In the genomic region with DNA sequence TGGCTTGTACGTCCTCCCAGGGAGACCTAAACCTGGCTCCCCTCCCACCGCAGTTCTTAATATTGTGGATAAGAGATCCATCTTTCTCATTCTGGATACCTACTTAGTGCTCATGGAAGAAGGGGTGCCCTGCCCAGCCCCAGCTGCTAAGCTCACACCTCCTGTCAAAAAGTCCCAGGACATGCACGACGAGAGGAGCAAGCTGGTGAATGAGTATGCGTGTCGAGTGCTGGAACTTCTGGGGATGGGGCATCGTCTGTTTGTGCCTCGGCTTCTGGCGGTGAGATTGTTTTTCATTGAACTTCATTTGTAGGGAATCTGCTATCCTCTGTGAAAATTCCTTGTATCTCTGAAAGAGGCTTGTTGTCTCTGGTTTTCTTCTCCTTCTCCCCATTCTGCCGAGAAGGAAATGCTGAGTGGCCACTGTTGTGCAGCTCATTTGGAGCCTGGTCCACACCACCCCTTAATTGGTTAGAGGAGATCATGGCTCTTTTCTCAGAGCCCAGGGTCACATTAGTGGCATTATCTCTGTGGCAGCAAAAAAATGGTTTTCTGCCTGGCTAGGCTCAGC, we compare ENCODE assay signal across 9 cellular contexts.
A peak's percentile ranks its signal among the peaks of the same experiment; 100 is the strongest.
DNase-seq lines count a peak whose midpoint lies in the region; FAIRE-seq and TF ChIP-seq lines count a peak whose summit lies in the region.
"Had no signal": no experiment of that assay in that cellular context is flagged by ENCODE, and none has a peak within 500 bp of the region (broad histone marks: within the 10 kb centered on the region; RNA-seq: fewer than 3 reads in every experiment).

No MANE protein-coding gene starts in this region.

- H3K27ac Mint-ChIP-seq in Caco-2 (ENCODE audit: unreplicated experiment): no peak overlapping the region

- no peak for FAIRE-seq in H1 (lab: Jason Lieb, UNC)
- FAIRE-seq: TTC549 had no signal

- H3K9me3 Mint-ChIP-seq in Caco-2 (ENCODE audit: unreplicated experiment): no peaks in the 10 kb centered on the region

- H3K4ac ChIP-seq in H1 (replicated peaks; ENCODE audit: insufficient read length, low read depth, low read length): no peak overlapping the region

- H3K4me2 ChIP-seq in H1 (ENCODE audit: insufficient read depth in 1 of 2, low read depth in 2 of 2, low read length in 2 of 2): peak overlapping the region; percentile 97 to 99

- H3K27me3 ChIP-seq in Peyer's patch (no peaks in the 10 kb centered on the region), H1 (replicated peaks in 1 of 4; ENCODE audit: control insufficient read depth in 3 of 4, extremely low read depth in 1 of 4, insufficient read depth in 3 of 4, low read length in 3 of 4) (no peaks in the 10 kb centered on the region), mucosa of rectum (ENCODE audit: control insufficient read depth in 2 of 2, insufficient read depth in 2 of 2, low read length in 2 of 2) (no peaks in the 10 kb centered on the region), Caco-2 (replicated peaks; ENCODE audit: control insufficient read depth, insufficient read depth, low read length) (no peaks in the 10 kb centered on the region)

- H3K4me3 ChIP-seq in Peyer's patch: peak overlapping the region; percentile 35 to 57 (median 51)
- H3K4me3 ChIP-seq in H1 (ENCODE audit: extremely low read depth in 1 of 4, insufficient read depth in 2 of 4, low read depth in 3 of 4, low read length in 4 of 4): peak overlapping the region; percentile 46 to 59 (median 50); a peak in 7 of 8 replicates
- peak overlapping the region; percentile 72 to 90 for H3K4me3 ChIP-seq in mucosa of rectum (ENCODE audit: low read length in 2 of 2)
- H3K4me3 ChIP-seq in Caco-2 (ENCODE audit: low read depth, low read length): no peak overlapping the region

- H3K4me1 Mint-ChIP-seq in Caco-2 (ENCODE audit: low read depth, unreplicated experiment): peaks cover 2% of the 10 kb centered on the region

- H3K23ac ChIP-seq in H1 (ENCODE audit: insufficient read length): no peak overlapping the region

- H3K4me1 ChIP-seq in Peyer's patch (peaks cover 0 to 10% (median 0%) of the 10 kb centered on the region in 4 donors), H1 (replicated peaks in 1 of 4; ENCODE audit: control insufficient read depth in 3 of 4, insufficient read depth in 4 of 4, low read length in 3 of 4) (peaks cover 4 to 11% (median 8%) of the 10 kb centered on the region in 4 experiments), mucosa of rectum (ENCODE audit: control insufficient read depth in 2 of 2, insufficient read depth in 2 of 2, low read length in 2 of 2) (peaks cover 7 to 9% of the 10 kb centered on the region in 2 donors), Caco-2 (0 out of 2 replicates have a peak, but pooled peaks cover 3% of the 10 kb centered on the region)

- no peaks in the 10 kb centered on the region for H3K79me1 ChIP-seq in H1 (ENCODE audit: low read depth, low read length)

- peaks cover 12% of the 10 kb centered on the region for H3K23me2 ChIP-seq in H1 (ENCODE audit: low read depth, low read length)

- H3K79me2 ChIP-seq in H1 (ENCODE audit: control insufficient read depth in 1 of 2, insufficient read depth in 2 of 2, low read length in 2 of 2): no peaks in the 10 kb centered on the region

- CTCF ChIA-PET in H1 (lab: Charles Lee; ENCODE audit: partially characterized antibody) (interaction anchor here (0.6 to 2.0 kb wide), 11 partner anchors 10 to 198 kb away, joined by 3 to 7 read pairs (median 4); no protein-coding TSS in a partner anchor), Caco-2 (lab: Charles Lee) (interaction anchor here (0.7 kb wide), 1 partner anchor 187 kb away, joined by 3 read pairs; no protein-coding TSS in a partner anchor)

- H4K91ac ChIP-seq in H1 (replicated peaks; ENCODE audit: insufficient read length, low read length): no peak overlapping the region

- H3K36me3 ChIP-seq in Peyer's patch: no peaks in the 10 kb centered on the region
- no peaks in the 10 kb centered on the region for H3K36me3 ChIP-seq in H1 (ENCODE audit: control insufficient read depth in 2 of 4, insufficient read depth in 4 of 4, low read length in 3 of 4)
- no peaks in the 10 kb centered on the region for H3K36me3 ChIP-seq in mucosa of rectum (ENCODE audit: control insufficient read depth in 2 of 2, insufficient read depth in 2 of 2, low read length in 2 of 2)
- no peaks in the 10 kb centered on the region for H3K36me3 ChIP-seq in Caco-2 (ENCODE audit: control insufficient read depth, insufficient read depth, low read length)

- no TSS peak for BruUV-seq in Caco-2 (replicated peaks; lab: Mats Ljungman, UMichigan)

- no peak for TF ChIP-seq RAD21 in H1 (IDR thresholded peaks at IDR 0.05 in 1 of 2, conservative IDR thresholded peaks at IDR 0.05 in 1 of 2; ENCODE audit: low read depth in 2 of 2, low read length in 2 of 2)

- no peak overlapping the region for H2BK20ac ChIP-seq in H1 (ENCODE audit: low read length)

- no peaks in the 10 kb centered on the region for H3K27me3 Mint-ChIP-seq in Caco-2 (ENCODE audit: insufficient read depth, unreplicated experiment)

- no peak overlapping the region for H2BK12ac ChIP-seq in H1 (ENCODE audit: low read depth, low read length)

- H3K9ac ChIP-seq in H1 (replicated peaks in 1 of 4; ENCODE audit: extremely low read depth in 1 of 4, low read depth in 3 of 4, low read length in 3 of 4) (peak overlapping the region in 3 of 4 experiments; percentile 56 to 70 (median 64); a peak in 5 of 7 replicates), mucosa of rectum (ENCODE audit: low read depth in 1 of 2, low read length in 2 of 2) (peak overlapping the region; percentile 74 to 78)

- H2BK15ac ChIP-seq in H1 (ENCODE audit: low read length): no peak overlapping the region

- TF ChIP-seq POLR2A in Peyer's patch (IDR thresholded peaks at IDR 0.05) (no peak), H1 (IDR thresholded peaks at IDR 0.05; ENCODE audit: control extremely low read depth in 1 of 2, low read depth in 2 of 2, low read length in 2 of 2) (no peak)

- WGBS in H1 (ENCODE audit: extremely low coverage in 1 of 2, insufficient coverage in 1 of 2, insufficient read length in 1 of 2, insufficient replicate concordance in 2 of 2, low coverage in 1 of 2, low lambda C conversion rate in 2 of 2, missing lambda C conversion rate in 1 of 2), 2 experiments: 20% methylated on average over 10 of the region's 10 CpGs; no CpG with 5 or more reads in 1 of the 2 experiments

- H3K27ac ChIP-seq in Peyer's patch: peak overlapping the region; percentile 59 to 71 (median 69)
- H3K27ac ChIP-seq in H1 (ENCODE audit: low read depth, low read length): no peak overlapping the region
- peak overlapping the region; percentile 60 to 65 for H3K27ac ChIP-seq in mucosa of rectum (ENCODE audit: low read depth in 2 of 2, low read length in 2 of 2)

- 0 out of 2 replicates have a peak overlapping the region, but pooled peaks have one; percentile 7 for H3K18ac ChIP-seq in H1 (ENCODE audit: extremely low read depth, low read length)

- H2BK120ac ChIP-seq in H1 (replicated peaks; ENCODE audit: low read depth, low read length): no peak overlapping the region

- TF ChIP-seq EP300 in H1 (IDR thresholded peaks at IDR 0.05; ENCODE audit: borderline replicate concordance in 1 of 2, low read depth in 2 of 2, low read length in 2 of 2): no peak

- peak; percentile 53 for DNase-seq in DMS53 (lab: John Stamatoyannopoulos, UW)
- no peak for DNase-seq in DMS53 treated with DMSO at 0.1 percent for 48 hours (lab: John Stamatoyannopoulos, UW; ENCODE audit: unreplicated experiment)
- DNase-seq in Peyer's patch: peak in 2 of 3 donors; percentile 48 to 56
- DNase-seq in H1 (ENCODE audit: low read depth in 1 of 2, low spot score in 2 of 2): no peak
- no peak for DNase-seq in activated CD4-positive, CD25-positive, alpha-beta regulatory T cell (lab: John Stamatoyannopoulos, UW)
- DNase-seq in Caco-2: no peak
- no peak for DNase-seq in effector CD4-positive, alpha-beta T cell

- POLR2A ChIA-PET in H1 (lab: Charles Lee; ENCODE audit: partially characterized antibody): interaction anchor here (1.0 to 2.1 kb wide), 8 partner anchors 9 to 199 kb away, joined by 3 to 13 read pairs (median 4); partner anchors contain the start of gene CACYBP
- POLR2A ChIA-PET in Caco-2 (lab: Charles Lee): interaction anchor here (1.9 kb wide), 1 partner anchor 199 kb away, joined by 8 read pairs; the partner anchor contains the start of gene CACYBP

- H4K5ac ChIP-seq in H1 (ENCODE audit: insufficient read length, low read depth, low read length): no peak overlapping the region

- TF ChIP-seq CTCF in Peyer's patch (IDR thresholded peaks at IDR 0.05): no peak
- TF ChIP-seq CTCF in H1 (IDR thresholded peaks at IDR 0.05; ENCODE audit: control extremely low read depth in 1 of 3, insufficient read depth in 1 of 3, low read depth in 1 of 3, low read length in 3 of 3): no peak
- TF ChIP-seq CTCF in Caco-2 (IDR thresholded peaks at IDR 0.05; ENCODE audit: insufficient read depth in 1 of 2, low read depth in 1 of 2, low read length in 1 of 2, severe bottlenecking in 1 of 2, unreplicated experiment in 1 of 2): no peak

- H4K8ac ChIP-seq in H1 (ENCODE audit: extremely low read depth, insufficient read depth, low read length): no peak overlapping the region

- no peak overlapping the region for H3K4me3 Mint-ChIP-seq in Caco-2 (ENCODE audit: unreplicated experiment)

- H3K56ac ChIP-seq in H1 (replicated peaks; ENCODE audit: insufficient read length, low read depth, low read length): no peak overlapping the region

- H2AFZ ChIP-seq in H1 (ENCODE audit: low read length): peak overlapping the region; percentile 75

- H2AK5ac ChIP-seq in H1 (ENCODE audit: low read depth, low read length): no peak overlapping the region; the same call in 1 of the 2 replicates

- H3K9me3 ChIP-seq in Peyer's patch: no peaks in the 10 kb centered on the region
- H3K9me3 ChIP-seq in H1 (ENCODE audit: insufficient read depth in 2 of 2, low read depth in 1 of 2, low read length in 1 of 2): no peaks in the 10 kb centered on the region
- no peaks in the 10 kb centered on the region for H3K9me3 ChIP-seq in mucosa of rectum (ENCODE audit: control insufficient read depth in 2 of 2, low read length in 2 of 2)
- no peaks in the 10 kb centered on the region for H3K9me3 ChIP-seq in Caco-2

- H3K14ac ChIP-seq in H1 (ENCODE audit: insufficient read length): no peak overlapping the region

- intact Hi-C loops in Caco-2 (cut with micrococcal nuclease; ENCODE audit: unreplicated experiment): no loop called here

- H4K20me1 ChIP-seq in H1 (replicated peaks in 1 of 2; ENCODE audit: control insufficient read depth in 1 of 2, insufficient read depth in 2 of 2, low read length in 2 of 2): no peaks in the 10 kb centered on the region

- H2BK5ac ChIP-seq in H1 (ENCODE audit: low read depth, low read length): no peak overlapping the region

- no peaks in the 10 kb centered on the region for H3K36me3 Mint-ChIP-seq in Caco-2 (ENCODE audit: insufficient read depth, unreplicated experiment)

TF ChIP-seq in H1, 55 proteins besides CTCF, POLR2A, EP300 and RAD21:
- TF ChIP-seq SIN3A (conservative IDR thresholded peaks at IDR 0.05 in 1 of 2, IDR thresholded peaks at IDR 0.05 in 1 of 2; ENCODE audit: low read depth in 1 of 2, low read length in 2 of 2) (0 out of 4 replicates have a peak, but pooled peaks of 1 of the 2 experiments have one; percentile 60), SP2 (IDR thresholded peaks at IDR 0.05; ENCODE audit: low read length) (no peak), SAP30 (IDR thresholded peaks at IDR 0.05; ENCODE audit: insufficient read depth, insufficient replicate concordance, low read length) (peak; percentile 28), NRF1 (IDR thresholded peaks at IDR 0.05; ENCODE audit: low read depth, low read length) (no peak)

Comparison
In these comparisons a context has a peak if more than half of its experiments do, and no peak if none do; other contexts are left out.
1. DNase-seq: peak in DMS53 (single experiment) and Peyer's patch (2 of 3); none in DMS53 treated with DMSO at 0.1 percent for 48 hours (single experiment), H1 (0 of 2), activated CD4-positive, CD25-positive, alpha-beta regulatory T cell (0 of 4), Caco-2 (0 of 2) and effector CD4-positive, alpha-beta T cell (single experiment).